ENCODE assay signal across 1 cellular context in genomic region chr18:29313312-29313711, GRCh38.
TF ChIP-seq lines count a peak whose summit lies in the region.

No MANE protein-coding gene starts in this region.

TF ChIP-seq in HEK293, 187 proteins besides CTCF, POLR2A, EP300 and RAD21 (continued from another document):
- TF ChIP-seq, protein P1, sequence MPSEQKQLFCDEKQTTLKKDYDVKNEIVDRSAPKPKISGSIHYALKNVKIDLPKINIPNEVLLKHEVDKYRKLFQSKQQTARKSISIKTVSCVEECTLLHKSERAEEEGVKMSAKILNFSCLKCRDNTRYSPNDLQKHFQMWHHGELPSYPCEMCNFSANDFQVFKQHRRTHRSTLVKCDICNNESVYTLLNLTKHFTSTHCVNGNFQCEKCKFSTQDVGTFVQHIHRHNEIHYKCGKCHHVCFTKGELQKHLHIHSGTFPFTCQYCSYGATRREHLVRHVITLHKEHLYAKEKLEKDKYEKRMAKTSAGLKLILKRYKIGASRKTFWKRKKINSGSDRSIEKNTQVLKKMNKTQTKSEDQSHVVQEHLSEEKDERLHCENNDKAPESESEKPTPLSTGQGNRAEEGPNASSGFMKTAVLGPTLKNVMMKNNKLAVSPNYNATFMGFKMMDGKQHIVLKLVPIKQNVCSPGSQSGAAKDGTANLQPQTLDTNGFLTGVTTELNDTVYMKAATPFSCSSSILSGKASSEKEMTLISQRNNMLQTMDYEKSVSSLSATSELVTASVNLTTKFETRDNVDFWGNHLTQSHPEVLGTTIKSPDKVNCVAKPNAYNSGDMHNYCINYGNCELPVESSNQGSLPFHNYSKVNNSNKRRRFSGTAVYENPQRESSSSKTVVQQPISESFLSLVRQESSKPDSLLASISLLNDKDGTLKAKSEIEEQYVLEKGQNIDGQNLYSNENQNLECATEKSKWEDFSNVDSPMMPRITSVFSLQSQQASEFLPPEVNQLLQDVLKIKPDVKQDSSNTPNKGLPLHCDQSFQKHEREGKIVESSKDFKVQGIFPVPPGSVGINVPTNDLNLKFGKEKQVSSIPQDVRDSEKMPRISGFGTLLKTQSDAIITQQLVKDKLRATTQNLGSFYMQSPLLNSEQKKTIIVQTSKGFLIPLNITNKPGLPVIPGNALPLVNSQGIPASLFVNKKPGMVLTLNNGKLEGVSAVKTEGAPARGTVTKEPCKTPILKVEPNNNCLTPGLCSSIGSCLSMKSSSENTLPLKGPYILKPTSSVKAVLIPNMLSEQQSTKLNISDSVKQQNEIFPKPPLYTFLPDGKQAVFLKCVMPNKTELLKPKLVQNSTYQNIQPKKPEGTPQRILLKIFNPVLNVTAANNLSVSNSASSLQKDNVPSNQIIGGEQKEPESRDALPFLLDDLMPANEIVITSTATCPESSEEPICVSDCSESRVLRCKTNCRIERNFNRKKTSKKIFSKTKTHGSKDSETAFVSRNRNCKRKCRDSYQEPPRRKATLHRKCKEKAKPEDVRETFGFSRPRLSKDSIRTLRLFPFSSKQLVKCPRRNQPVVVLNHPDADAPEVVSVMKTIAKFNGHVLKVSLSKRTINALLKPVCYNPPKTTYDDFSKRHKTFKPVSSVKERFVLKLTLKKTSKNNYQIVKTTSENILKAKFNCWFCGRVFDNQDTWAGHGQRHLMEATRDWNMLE (tag by site-specific recombination; conservative IDR thresholded peaks at IDR 0.05; ENCODE audit: low read depth) = peak; percentile 63; the same call in 1 of the 2 replicates
- TF ChIP-seq ZNF596 (tag by site-specific recombination; IDR thresholded peaks at IDR 0.05) = no peak
